ENCODE assay signal across 17 cellular contexts in the genomic region with DNA sequence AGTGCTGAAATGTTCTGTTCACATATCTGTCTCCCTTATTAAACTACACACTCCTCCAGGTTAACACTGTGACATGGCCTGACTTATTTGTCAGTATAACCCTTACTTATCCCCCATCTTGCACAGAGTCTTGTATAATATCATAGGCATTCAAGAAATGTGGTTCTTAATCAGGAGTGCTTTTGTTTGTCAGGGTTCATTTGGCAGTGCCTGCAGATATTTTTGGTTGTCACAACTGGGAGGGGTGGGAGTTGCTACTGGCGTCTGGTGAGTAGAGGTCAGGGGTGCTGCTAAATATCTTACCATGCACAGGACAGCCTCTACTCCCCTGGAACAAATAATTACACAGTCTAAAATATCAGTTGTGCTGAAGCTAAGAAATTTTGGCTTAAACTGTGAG.
"Had no signal": no experiment of that assay in that cellular context is flagged by ENCODE, and none has a peak within 500 bp of the region (broad histone marks: within the 10 kb centered on the region; RNA-seq: fewer than 3 reads in every experiment).

No MANE protein-coding gene starts in this region.

- H3K4me1 ChIP-seq: transverse colon, vagina had no signal

- FAIRE-seq: keratinocyte had no signal

- H3K9me3 ChIP-seq: transverse colon, vagina had no signal

- H3K36me3 ChIP-seq: transverse colon, vagina, WERI-Rb-1 had no signal

- H3K4me3 ChIP-seq: skin epidermis, transverse colon, vagina had no signal

- H3K9me3 Mint-ChIP-seq: activated naive CD4-positive, alpha-beta T cell treated with anti-CD3 and anti-CD28 coated beads, Interleukin-2, amount 50 U/mL, for 24 hours; activated T-cell treated with anti-CD3 and anti-CD28 coated beads, Interleukin-2, amount 50 U/mL, for 72 hours; stimulated activated naive CD8-positive, alpha-beta T cell treated with anti-CD3 and anti-CD28 coated beads, Interleukin-15, Interleukin-2, amounts not matched to agents 100 ng/mL and 50 ng/mL, for 24 hours had no signal

- DNase-seq: activated CD4-positive, alpha-beta T cell treated with anti-CD3 and anti-CD28 coated beads for 1 hour; activated CD4-positive, alpha-beta T cell treated with anti-CD3 and anti-CD28 coated beads, Interleukin-2, amount 50 U/mL, for 4 hours; activated effector memory CD4-positive, alpha-beta T cell treated with anti-CD3 and anti-CD28 coated beads, Interleukin-2, amount 50 U/mL, for 16 hours; activated T-cell treated with anti-CD3 and anti-CD28 coated beads, Interleukin-2, amount 50 U/mL, for 72 hours; foreskin fibroblast; hippocampal formation; midbrain; occipital lobe; posterior cingulate gyrus; transverse colon; WERI-Rb-1 had no signal

- H3K27ac Mint-ChIP-seq: activated naive CD4-positive, alpha-beta T cell treated with anti-CD3 and anti-CD28 coated beads, Interleukin-2, amount 50 U/mL, for 24 hours; activated T-cell treated with anti-CD3 and anti-CD28 coated beads, Interleukin-2, amount 50 U/mL, for 72 hours; stimulated activated naive CD8-positive, alpha-beta T cell treated with anti-CD3 and anti-CD28 coated beads, Interleukin-15, Interleukin-2, amounts not matched to agents 100 ng/mL and 50 ng/mL, for 24 hours had no signal

- ATAC-seq: activated T-cell treated with anti-CD3 and anti-CD28 coated beads, Interleukin-2, amount 50 U/mL, for 72 hours had no signal

- H3K4me1 Mint-ChIP-seq: activated naive CD4-positive, alpha-beta T cell treated with anti-CD3 and anti-CD28 coated beads, Interleukin-2, amount 50 U/mL, for 24 hours had no signal

- H3K4me3 Mint-ChIP-seq: activated naive CD4-positive, alpha-beta T cell treated with anti-CD3 and anti-CD28 coated beads, Interleukin-2, amount 50 U/mL, for 24 hours; activated T-cell treated with anti-CD3 and anti-CD28 coated beads, Interleukin-2, amount 50 U/mL, for 72 hours; stimulated activated naive CD8-positive, alpha-beta T cell treated with anti-CD3 and anti-CD28 coated beads, Interleukin-15, Interleukin-2, amounts not matched to agents 100 ng/mL and 50 ng/mL, for 24 hours had no signal

- H3K27ac ChIP-seq: epithelial cell of prostate, skin epidermis, transverse colon, vagina, WERI-Rb-1 had no signal

- H3K27me3 ChIP-seq: transverse colon, vagina had no signal
